In the genomic region with DNA sequence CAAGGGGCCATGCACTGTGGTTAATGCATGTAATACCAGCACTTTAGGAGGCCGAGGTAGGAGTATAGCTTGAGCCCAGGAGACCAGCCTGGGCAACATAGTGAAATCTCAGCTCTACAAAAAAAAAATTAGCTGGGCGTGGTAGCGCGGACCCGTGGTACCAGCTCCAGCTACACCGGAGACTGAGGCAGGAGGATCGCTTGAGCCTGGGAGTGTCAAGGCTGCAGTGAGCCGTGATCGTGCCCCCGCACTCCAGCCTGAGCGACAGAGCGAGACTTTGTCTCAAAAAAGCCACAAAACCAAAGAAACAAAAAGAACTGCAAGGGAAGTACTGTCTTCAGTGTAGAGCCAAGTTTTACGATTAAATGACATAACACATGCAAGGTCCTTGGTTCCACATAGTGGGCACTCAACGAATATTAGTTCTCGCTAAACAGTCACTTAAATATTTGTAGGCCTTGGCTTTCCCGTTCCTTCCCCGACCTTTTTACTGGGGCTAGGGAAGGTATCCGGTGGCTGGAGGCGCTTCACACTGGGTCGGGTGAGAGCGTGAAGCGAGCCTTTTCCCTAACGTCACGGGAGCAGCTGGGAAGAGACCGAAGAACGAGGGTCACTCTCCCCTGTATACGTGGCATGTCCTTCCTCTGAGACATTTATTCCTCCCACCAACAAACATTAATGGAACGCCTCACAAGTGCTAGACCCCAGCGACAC, we compare ENCODE assay signal across 8 cellular contexts. TPM values are rescaled to one million over a fixed set of nuclear protein-coding genes. Genes with fewer than 3 reads are reported as not detected.
DNase-seq lines count a peak whose midpoint lies in the region; ATAC-seq, FAIRE-seq and TF ChIP-seq lines count a peak whose summit lies in the region.

No MANE protein-coding gene starts in this region.

- 37 to 42% methylated on average over 28 of the region's 29 CpGs for WGBS in thyroid gland, 2 donors

- peak overlapping the region; percentile 87 for H3K4me3 ChIP-seq in bronchial epithelial cell (ENCODE audit: low read depth, low read length)
- H3K4me3 ChIP-seq in thyroid gland (replicated peaks in 1 of 3) = peak overlapping the region; percentile 18 to 83 (median 80)

- DNase-seq in activated CD4-positive, alpha-beta T cell treated with anti-CD3 and anti-CD28 coated beads for 36 hours = peak; percentile 44
- no peak for DNase-seq in activated CD4-positive, alpha-beta T cell treated with anti-CD3 and anti-CD28 coated beads for 4 hours
- DNase-seq in NCI-H510A (lab: John Stamatoyannopoulos, UW) (peak; percentile 53), bronchial epithelial cell (ENCODE audit: low read depth) (peak; percentile 39), left kidney (ENCODE audit: low read depth, low spot score) (peak; percentile 87), thyroid gland (peak; percentile 17), G401 (ENCODE audit: low spot score) (no peak)

- TF ChIP-seq POLR2A in thyroid gland (IDR thresholded peaks at IDR 0.05) = no peak

- H3K9me3 ChIP-seq in thyroid gland = no peaks in the 10 kb centered on the region

- TF ChIP-seq CTCF in bronchial epithelial cell (IDR thresholded peaks at IDR 0.05; ENCODE audit: insufficient read depth, low read length, severe bottlenecking) = no peak
- no peak for TF ChIP-seq CTCF in thyroid gland (IDR thresholded peaks at IDR 0.05)

- H3K27me3 Mint-ChIP-seq in activated CD4-positive, alpha-beta T cell treated with anti-CD3 and anti-CD28 coated beads for 36 hours = no peaks in the 10 kb centered on the region

- intact Hi-C loops in activated CD4-positive, alpha-beta T cell treated with anti-CD3 and anti-CD28 coated beads for 36 hours (cut with DNase I, micrococcal nuclease) = loop anchor here (1.0 to 10.0 kb wide), 11 partner anchors 63 to 1961 kb away; partner anchors contain the start of genes ARF5 (in 1 of the 2), GCC1 (in 1 of the 2), HILPDA (in 1 of the 2) and LRRC4 (in 1 of the 2)
- intact Hi-C loops in thyroid gland (cut with DNase I) = loop anchor here (5.0 kb wide), 1 partner anchor 64 kb away; the partner anchor contains the start of genes ARF5 and GCC1

- H3K4me1 Mint-ChIP-seq in activated CD4-positive, alpha-beta T cell treated with anti-CD3 and anti-CD28 coated beads for 36 hours = peaks cover 32% of the 10 kb centered on the region

- no peaks in the 10 kb centered on the region for H3K9me3 Mint-ChIP-seq in activated CD4-positive, alpha-beta T cell treated with anti-CD3 and anti-CD28 coated beads for 36 hours (ENCODE audit: low read depth)

- in situ Hi-C loops in G401 (cut with HindIII; ENCODE audit: low sequenced_read_pairs) = no loop called here

- H3K4me1 ChIP-seq in thyroid gland = peaks cover 21 to 36% of the 10 kb centered on the region in 2 donors

- peak overlapping the region; percentile 98 for H3K27ac Mint-ChIP-seq in activated CD4-positive, alpha-beta T cell treated with anti-CD3 and anti-CD28 coated beads for 36 hours

- peak overlapping the region; percentile 96 to 100 (median 96) for H3K27ac ChIP-seq in thyroid gland

- no peaks in the 10 kb centered on the region for H3K36me3 ChIP-seq in bronchial epithelial cell (ENCODE audit: control insufficient read depth, insufficient read depth, low read length)
- no peaks in the 10 kb centered on the region for H3K36me3 ChIP-seq in thyroid gland

- peaks cover 18% of the 10 kb centered on the region for H3K36me3 Mint-ChIP-seq in activated CD4-positive, alpha-beta T cell treated with anti-CD3 and anti-CD28 coated beads for 36 hours (ENCODE audit: low read depth)

- H3K27me3 ChIP-seq in bronchial epithelial cell (ENCODE audit: control insufficient read depth, insufficient read depth, low read length) (no peaks in the 10 kb centered on the region), thyroid gland (no peaks in the 10 kb centered on the region)

- POLR2A ChIA-PET in activated CD4-positive, alpha-beta T cell treated with anti-CD3 and anti-CD28 coated beads for 36 hours (lab: Charles Lee) = interaction anchor here (0.6 kb wide), 2 partner anchors 253 to 678 kb away, joined by 3 to 6 read pairs; no protein-coding TSS in a partner anchor

- FAIRE-seq in bronchial epithelial cell (lab: Jason Lieb, UNC) = no peak

- CTCF ChIA-PET in activated CD4-positive, alpha-beta T cell treated with anti-CD3 and anti-CD28 coated beads for 36 hours (lab: Charles Lee) = no interaction called here

- no peak overlapping the region for H3K4me3 Mint-ChIP-seq in activated CD4-positive, alpha-beta T cell treated with anti-CD3 and anti-CD28 coated beads for 36 hours

- ATAC-seq in activated CD4-positive, alpha-beta T cell treated with anti-CD3 and anti-CD28 coated beads for 36 hours = no peak
- ATAC-seq in HG03139 (IDR thresholded peaks at IDR 0.05; ENCODE audit: unreplicated experiment) = no peak

RNA-seq across cellular contexts. Expression of gene SND1, which starts 1.0 kb away (rescaled TPM):
- 100 to 1,000 TPM; 193 to 214 TPM for total RNA-seq in activated CD4-positive, alpha-beta T cell treated with anti-CD3 and anti-CD28 coated beads for 36 hours
- total RNA-seq in bronchial epithelial cell (138 and 232 TPM in 2 replicates), thyroid gland (100 to 1,000 TPM; 126 to 167 (median 144) TPM)
- total RNA-seq in G401 (2014; rRNA removed; shearing (Covaris generic)) = 92.4 and 98.0 TPM in 2 replicates

RNA-seq across cellular contexts. Expression of gene PAX4, which starts 33.1 kb away (rescaled TPM):
- total RNA-seq in activated CD4-positive, alpha-beta T cell treated with anti-CD3 and anti-CD28 coated beads for 36 hours = not detected
- total RNA-seq in bronchial epithelial cell = not detected in 2 replicates
- total RNA-seq in thyroid gland = not detected
- total RNA-seq in G401 (2014; rRNA removed; shearing (Covaris generic)) = not detected in 2 replicates

RNA-seq across cellular contexts. Expression of gene FSCN3, which starts 57.5 kb away (rescaled TPM):
- total RNA-seq in activated CD4-positive, alpha-beta T cell treated with anti-CD3 and anti-CD28 coated beads for 36 hours = under 1 TPM; 0.62 to 0.83 TPM
- total RNA-seq in bronchial epithelial cell (0.79 and 2.8 TPM in 2 replicates), thyroid gland (1 to 10 TPM in 1 of 4 donors, under 1 TPM in 1, not detected in 2; 0.67 to 3.2 TPM)
- total RNA-seq in G401 (2014; rRNA removed; shearing (Covaris generic)) = 0.43 and 6.6 TPM in 2 replicates

Comparison
In these comparisons a context has a peak if more than half of its experiments do, and no peak if none do; other contexts are left out.
1. DNase-seq: peak in activated CD4-positive, alpha-beta T cell treated with anti-CD3 and anti-CD28 coated beads for 36 hours (single experiment), NCI-H510A (single experiment), bronchial epithelial cell (single experiment), left kidney (single experiment) and thyroid gland (2 of 2); none in activated CD4-positive, alpha-beta T cell treated with anti-CD3 and anti-CD28 coated beads for 4 hours (0 of 2) and G401 (single experiment).